In genomic region chr19:17579523-17580244, GRCh38 we compare ENCODE assay signal across 1 cellular context.
TF ChIP-seq lines count a peak whose summit lies in the region.

No MANE protein-coding gene starts in this region.

TF ChIP-seq in K562, 482 proteins besides CTCF, POLR2A, EP300 and RAD21 (continued from another document):
- TF ChIP-seq ZBTB26 (CRISPR knock-in tag; IDR thresholded peaks at IDR 0.05): no peak
- no peak for TF ChIP-seq FOXA1 (IDR thresholded peaks at IDR 0.05; ENCODE audit: borderline replicate concordance)
- no peak for TF ChIP-seq WHSC1 (IDR thresholded peaks at IDR 0.05; ENCODE audit: low read length)
- no peak for TF ChIP-seq HMG20A (CRISPR knock-in tag; conservative IDR thresholded peaks at IDR 0.05)
- TF ChIP-seq MYNN (IDR thresholded peaks at IDR 0.05): peak; percentile 28; the same call in 1 of the 2 replicates
- no peak for TF ChIP-seq MYNN (CRISPR knock-in tag; IDR thresholded peaks at IDR 0.05)
- no peak for TF ChIP-seq E2F3 (CRISPR knock-in tag; IDR thresholded peaks at IDR 0.05)
- TF ChIP-seq MTF1 (CRISPR knock-in tag; IDR thresholded peaks at IDR 0.05; ENCODE audit: borderline replicate concordance): no peak
- no peak for TF ChIP-seq VEZF1 (CRISPR knock-in tag; IDR thresholded peaks at IDR 0.05)
- TF ChIP-seq PHTF2 (CRISPR knock-in tag; IDR thresholded peaks at IDR 0.05): no peak
- TF ChIP-seq ATF3 (IDR thresholded peaks at IDR 0.05): no peak
- TF ChIP-seq ATF3 (CRISPR knock-in tag; conservative IDR thresholded peaks at IDR 0.05): 0 out of 2 replicates have a peak, but pooled peaks have one; percentile 33
- no peak for TF ChIP-seq ZC3H8 (IDR thresholded peaks at IDR 0.05)
- TF ChIP-seq HDAC6 (IDR thresholded peaks at IDR 0.05; ENCODE audit: low read depth, low read length): no peak
- TF ChIP-seq TRIM28 (IDR thresholded peaks at IDR 0.05): no peak
- no peak for TF ChIP-seq ZNF592 (IDR thresholded peaks at IDR 0.05)
- TF ChIP-seq XRCC5 (IDR thresholded peaks at IDR 0.05; ENCODE audit: low read depth, low read length): 0 out of 2 replicates have a peak, but pooled peaks have one; percentile 22
- TF ChIP-seq POLR2AphosphoS2 (IDR thresholded peaks at IDR 0.05; ENCODE audit: low read length): no peak
- TF ChIP-seq ZNF324 (CRISPR knock-in tag; IDR thresholded peaks at IDR 0.05): no peak
- no peak for TF ChIP-seq BACH1 (tag; IDR thresholded peaks at IDR 0.05)
- peak; percentile 55 for TF ChIP-seq RBFOX2 (IDR thresholded peaks at IDR 0.05; ENCODE audit: low read depth, low read length)
- peak; percentile 65 for TF ChIP-seq L3MBTL2 (IDR thresholded peaks at IDR 0.05)
- TF ChIP-seq STAT5B (CRISPR knock-in tag; IDR thresholded peaks at IDR 0.05): no peak
- TF ChIP-seq TBL1XR1 (IDR thresholded peaks at IDR 0.05; ENCODE audit: low read length in 2 of 2): no peak
- peak; percentile 36; the same call in 1 of the 2 replicates for TF ChIP-seq POLR2AphosphoS5 (IDR thresholded peaks at IDR 0.05; ENCODE audit: control insufficient read depth, insufficient read depth, low read depth, low read length)
- TF ChIP-seq TARDBP (IDR thresholded peaks at IDR 0.05): peak; percentile 48; the same call in 1 of the 2 replicates
